ENCODE assay signal across 1 cellular context in the genomic region with DNA sequence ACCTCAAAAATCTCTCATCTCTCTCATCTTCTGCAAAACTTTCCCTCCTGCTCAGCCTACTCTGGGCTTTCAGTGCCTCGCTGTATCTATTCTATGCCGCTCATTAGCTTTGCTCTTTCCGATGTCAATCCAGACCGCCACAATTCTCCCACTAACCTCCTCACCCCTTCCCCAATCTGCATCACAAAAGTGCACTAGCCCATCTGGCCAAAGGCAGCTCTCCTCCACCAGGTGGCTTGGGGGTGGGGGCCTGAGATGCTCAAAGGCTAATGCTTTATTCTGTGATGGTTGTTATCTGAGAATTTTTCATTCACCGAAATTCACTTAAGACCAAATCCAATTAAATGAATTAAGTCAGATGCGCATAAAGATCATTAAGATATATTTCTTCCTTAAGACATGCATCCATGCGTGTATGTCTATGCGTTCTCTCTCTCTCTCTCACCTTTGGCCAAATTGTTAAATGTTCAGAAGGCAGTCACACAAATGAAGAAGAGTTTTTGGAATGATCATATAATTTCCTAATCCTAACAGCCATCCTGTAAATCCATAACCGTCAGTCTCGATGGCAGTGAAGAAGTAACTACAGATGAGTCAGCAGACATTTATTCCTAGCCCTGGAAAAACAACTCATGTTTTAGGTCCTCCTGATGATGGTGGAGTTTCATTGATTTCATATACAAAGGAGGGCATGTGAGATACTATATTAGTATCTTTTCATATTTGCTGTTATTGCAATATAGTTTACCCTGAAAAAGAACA.
TF ChIP-seq lines count a peak whose summit lies in the region.

No MANE protein-coding gene starts in this region.

TF ChIP-seq in GM23338, 12 proteins besides CTCF, POLR2A, EP300 and RAD21 (continued from another document):
- TF ChIP-seq ZNF462 (CRISPR knock-in tag; IDR thresholded peaks at IDR 0.05) = peak; percentile 84; the same call in 1 of the 2 replicates
